Comparison of ENCODE assay signal across 1 cellular context in the genomic region with DNA sequence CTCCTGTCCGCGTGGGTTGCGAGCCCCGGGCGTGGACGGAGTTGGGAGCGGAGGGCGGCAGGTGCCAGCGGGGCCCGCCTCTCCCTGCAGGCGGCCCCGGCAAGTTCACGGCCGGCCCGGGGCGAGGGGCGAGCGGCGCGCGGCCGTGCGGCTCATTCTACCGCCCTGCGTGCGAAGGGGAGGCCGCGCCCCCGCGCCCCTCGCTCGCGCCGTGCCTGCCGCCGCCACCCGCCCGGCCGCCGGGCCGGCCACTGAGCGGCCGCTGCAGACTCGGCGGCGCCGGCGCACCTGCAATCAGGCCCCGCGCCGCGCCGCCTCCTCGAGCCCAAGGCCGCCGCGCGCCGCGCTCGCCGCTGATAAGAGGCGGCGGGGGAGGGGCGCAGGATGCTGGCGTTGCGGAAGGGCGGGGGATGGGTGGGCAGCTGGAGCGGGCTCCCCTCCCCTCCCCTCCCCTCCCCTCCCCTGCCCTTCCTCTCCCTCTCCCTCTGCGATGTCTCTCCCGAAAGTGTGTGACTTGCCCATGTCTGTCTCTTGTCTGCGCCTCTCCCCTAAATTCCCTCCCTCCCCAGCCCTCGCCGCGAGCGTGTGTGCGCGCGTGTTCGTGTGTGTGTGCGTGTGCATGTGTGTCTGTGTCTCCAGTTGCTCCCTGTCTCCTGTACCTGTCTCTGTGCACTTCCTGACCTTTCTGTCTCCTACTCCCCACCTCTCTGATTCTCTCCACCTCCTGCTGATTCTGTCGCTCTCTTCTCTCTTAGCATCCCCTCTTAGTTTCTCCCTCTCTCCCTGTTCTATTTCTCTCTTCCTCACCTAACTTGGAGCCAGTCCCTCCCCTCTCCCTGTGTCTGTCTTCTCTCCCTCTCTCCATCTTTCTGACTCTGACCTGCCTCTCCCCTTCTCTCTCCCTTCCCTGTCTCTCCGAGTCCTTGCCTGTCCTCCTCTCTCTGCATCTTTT.
TF ChIP-seq lines count a peak whose summit lies in the region.

No MANE protein-coding gene starts in this region.

TF ChIP-seq in HepG2, 621 proteins besides CTCF, POLR2A, EP300 and RAD21 (continued from another document):
- TF ChIP-seq, protein P1, sequence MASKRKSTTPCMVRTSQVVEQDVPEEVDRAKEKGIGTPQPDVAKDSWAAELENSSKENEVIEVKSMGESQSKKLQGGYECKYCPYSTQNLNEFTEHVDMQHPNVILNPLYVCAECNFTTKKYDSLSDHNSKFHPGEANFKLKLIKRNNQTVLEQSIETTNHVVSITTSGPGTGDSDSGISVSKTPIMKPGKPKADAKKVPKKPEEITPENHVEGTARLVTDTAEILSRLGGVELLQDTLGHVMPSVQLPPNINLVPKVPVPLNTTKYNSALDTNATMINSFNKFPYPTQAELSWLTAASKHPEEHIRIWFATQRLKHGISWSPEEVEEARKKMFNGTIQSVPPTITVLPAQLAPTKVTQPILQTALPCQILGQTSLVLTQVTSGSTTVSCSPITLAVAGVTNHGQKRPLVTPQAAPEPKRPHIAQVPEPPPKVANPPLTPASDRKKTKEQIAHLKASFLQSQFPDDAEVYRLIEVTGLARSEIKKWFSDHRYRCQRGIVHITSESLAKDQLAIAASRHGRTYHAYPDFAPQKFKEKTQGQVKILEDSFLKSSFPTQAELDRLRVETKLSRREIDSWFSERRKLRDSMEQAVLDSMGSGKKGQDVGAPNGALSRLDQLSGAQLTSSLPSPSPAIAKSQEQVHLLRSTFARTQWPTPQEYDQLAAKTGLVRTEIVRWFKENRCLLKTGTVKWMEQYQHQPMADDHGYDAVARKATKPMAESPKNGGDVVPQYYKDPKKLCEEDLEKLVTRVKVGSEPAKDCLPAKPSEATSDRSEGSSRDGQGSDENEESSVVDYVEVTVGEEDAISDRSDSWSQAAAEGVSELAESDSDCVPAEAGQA (IDR thresholded peaks at IDR 0.05; ENCODE audit: low read depth), result no peak
- TF ChIP-seq, protein P1 (CRISPR knock-in tag; IDR thresholded peaks at IDR 0.05; ENCODE audit: borderline replicate concordance), result no peak
- TF ChIP-seq ZNF24 (IDR thresholded peaks at IDR 0.05), result no peak
- TF ChIP-seq MAFF (IDR thresholded peaks at IDR 0.05; ENCODE audit: low read depth, low read length), result no peak
- TF ChIP-seq HOXA7 (CRISPR knock-in tag; IDR thresholded peaks at IDR 0.05), result no peak
- TF ChIP-seq NCOA2 (CRISPR knock-in tag; IDR thresholded peaks at IDR 0.05), result peak; percentile 26; the same call in 1 of the 2 replicates
- no peak for TF ChIP-seq ZNF850 (CRISPR knock-in tag; conservative IDR thresholded peaks at IDR 0.05)
- TF ChIP-seq ZNF207 (IDR thresholded peaks at IDR 0.05; ENCODE audit: borderline replicate concordance), result no peak
- 0 out of 2 replicates have a peak, but pooled peaks have one; percentile 23 for TF ChIP-seq ZNF839 (CRISPR knock-in tag; IDR thresholded peaks at IDR 0.05; ENCODE audit: borderline replicate concordance)
- TF ChIP-seq TMF1 (CRISPR knock-in tag; IDR thresholded peaks at IDR 0.05; ENCODE audit: low read depth), result no peak
- TF ChIP-seq CREM (IDR thresholded peaks at IDR 0.05), result no peak
- TF ChIP-seq CREM (CRISPR knock-in tag; IDR thresholded peaks at IDR 0.05), result no peak
- TF ChIP-seq, protein P2, sequence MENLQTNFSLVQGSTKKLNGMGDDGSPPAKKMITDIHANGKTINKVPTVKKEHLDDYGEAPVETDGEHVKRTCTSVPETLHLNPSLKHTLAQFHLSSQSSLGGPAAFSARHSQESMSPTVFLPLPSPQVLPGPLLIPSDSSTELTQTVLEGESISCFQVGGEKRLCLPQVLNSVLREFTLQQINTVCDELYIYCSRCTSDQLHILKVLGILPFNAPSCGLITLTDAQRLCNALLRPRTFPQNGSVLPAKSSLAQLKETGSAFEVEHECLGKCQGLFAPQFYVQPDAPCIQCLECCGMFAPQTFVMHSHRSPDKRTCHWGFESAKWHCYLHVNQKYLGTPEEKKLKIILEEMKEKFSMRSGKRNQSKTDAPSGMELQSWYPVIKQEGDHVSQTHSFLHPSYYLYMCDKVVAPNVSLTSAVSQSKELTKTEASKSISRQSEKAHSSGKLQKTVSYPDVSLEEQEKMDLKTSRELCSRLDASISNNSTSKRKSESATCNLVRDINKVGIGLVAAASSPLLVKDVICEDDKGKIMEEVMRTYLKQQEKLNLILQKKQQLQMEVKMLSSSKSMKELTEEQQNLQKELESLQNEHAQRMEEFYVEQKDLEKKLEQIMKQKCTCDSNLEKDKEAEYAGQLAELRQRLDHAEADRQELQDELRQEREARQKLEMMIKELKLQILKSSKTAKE (CRISPR knock-in tag; IDR thresholded peaks at IDR 0.05; ENCODE audit: borderline replicate concordance), result peak; percentile 64; the same call in 1 of the 2 replicates
- TF ChIP-seq NRL (CRISPR knock-in tag; IDR thresholded peaks at IDR 0.05; ENCODE audit: borderline replicate concordance), result no peak
- TF ChIP-seq TSC22D2 (CRISPR knock-in tag; IDR thresholded peaks at IDR 0.05; ENCODE audit: borderline replicate concordance), result no peak
- TF ChIP-seq ZNF567 (CRISPR knock-in tag; IDR thresholded peaks at IDR 0.05; ENCODE audit: borderline replicate concordance), result no peak
- TF ChIP-seq ZNF121 (CRISPR knock-in tag; IDR thresholded peaks at IDR 0.05), result no peak
- TF ChIP-seq CCDC6 (CRISPR knock-in tag; IDR thresholded peaks at IDR 0.05), result 0 out of 2 replicates have a peak, but pooled peaks have one; percentile 54
- TF ChIP-seq GATAD2A (CRISPR knock-in tag; IDR thresholded peaks at IDR 0.05), result no peak
- no peak for TF ChIP-seq ZNF747 (CRISPR knock-in tag; IDR thresholded peaks at IDR 0.05; ENCODE audit: borderline replicate concordance)
TF ChIP-seq in HepG2: peak in this region for 61.
